ENCODE assay signal across 26 cellular contexts in genomic region chr3:172816968-172817367, GRCh38.
"Had no signal": no experiment of that assay in that cellular context is flagged by ENCODE, and none has a peak within 500 bp of the region (broad histone marks: within the 10 kb centered on the region; RNA-seq: fewer than 3 reads in every experiment).

No MANE protein-coding gene starts in this region.

- ATAC-seq: stimulated activated effector memory CD8-positive, alpha-beta T cell treated with anti-CD3 and anti-CD28 coated beads, Interleukin-12 subunit alpha, Interleukin-12 subunit beta, amount 100 ng/mL, for 72 hours; stimulated activated memory B cell treated with anti-CD40 and anti-IgM and Interleukin-4, amounts not matched to agents 10 μg/mL and 1 μg/mL and 100 μg/mL, for 72 hours; stimulated activated naive B cell treated with anti-CD40 and anti-IgM and Interleukin-4, amounts not matched to agents 10 μg/mL and 1 μg/mL and 100 μg/mL, for 72 hours; stimulated activated naive CD8-positive, alpha-beta T cell treated with anti-CD3 and anti-CD28 coated beads, Interleukin-15, amount 100 ng/mL, for 72 hours; stimulated activated naive CD8-positive, alpha-beta T cell treated with anti-CD3 and anti-CD28 coated beads, Interleukin-15, Interleukin-2, amounts not matched to agents 100 U/mL and 50 U/mL, for 24 hours; upper lobe of right lung had no signal

- H3K27me3 ChIP-seq: stomach, suprapubic skin, testis, thyroid gland, tibial artery, tibial nerve, transverse colon, upper lobe of left lung, upper lobe of right lung, uterus, vagina had no signal

- DNase-seq: stimulated activated CD4-positive, alpha-beta T cell treated with anti-CD3 and anti-CD28 coated beads, Interleukin-2, amount 100 ng/mL, for 48 hours; stimulated activated CD4-positive, alpha-beta T cell treated with anti-CD3 and anti-CD28 coated beads, Interleukin-4, amount 100 ng/mL, for 1 hour; stimulated activated CD4-positive, alpha-beta T cell treated with anti-CD3 and anti-CD28 coated beads, Interleukin-4, amount 100 ng/mL, for 24 hours; stimulated activated CD4-positive, alpha-beta T cell treated with anti-CD3 and anti-CD28 coated beads, Interleukin-4, amount 100 ng/mL, for 4 hours; stimulated activated CD8-positive, alpha-beta memory T cell treated with anti-CD3 and anti-CD28 coated beads, Interleukin-4, amount 100 ng/mL, for 48 hours; stimulated activated naive B cell treated with anti-CD40 and anti-IgM and Interleukin-4, amounts not matched to agents 10 μg/mL and 1 μg/mL and 100 μg/mL, for 72 hours; stimulated activated naive CD4-positive, alpha-beta T cell; stimulated activated naive CD4-positive, alpha-beta T cell treated with Interleukin-2 at 50 U/mL for 16 hours; stimulated activated naive CD8-positive, alpha-beta T cell treated with anti-CD3 and anti-CD28 coated beads, Interleukin-15, amount 100 ng/mL, for 72 hours; stimulated activated naive CD8-positive, alpha-beta T cell treated with anti-CD3 and anti-CD28 coated beads, Interleukin-15, Interleukin-2, amounts not matched to agents 100 U/mL and 50 U/mL, for 24 hours; stomach; substantia nigra; testis; thyroid gland; tibial artery; transverse colon; trophoblast cell; upper lobe of left lung; upper lobe of right lung; uterus had no signal

- H3K4me3 ChIP-seq: stomach, suprapubic skin, testis, thoracic aorta, thyroid gland, tibial artery, tibial nerve, transverse colon, upper lobe of left lung, upper lobe of right lung, uterus, vagina had no signal

- H3K4me1 ChIP-seq: stomach, suprapubic skin, testis, thyroid gland, tibial artery, tibial nerve, transverse colon, upper lobe of left lung, upper lobe of right lung, uterus, vagina had no signal

- H3K9me3 ChIP-seq: stomach, suprapubic skin, testis, thoracic aorta, thyroid gland, tibial artery, tibial nerve, transverse colon, upper lobe of left lung, upper lobe of right lung, uterus, vagina had no signal

- H3K36me3 ChIP-seq: suprapubic skin, thoracic aorta, thyroid gland, tibial artery, tibial nerve, transverse colon, upper lobe of right lung, uterus, vagina had no signal

- H3K27ac ChIP-seq: stomach, suprapubic skin, testis, thoracic aorta, thyroid gland, tibial artery, tibial nerve, transverse colon, upper lobe of left lung, upper lobe of right lung, uterus, vagina had no signal
